In genomic region chr5:98773214-98773463, GRCh38 we compare ENCODE assay signal across 1 cellular context.
A peak's percentile ranks its signal among the peaks of the same experiment; 100 is the strongest.
TF ChIP-seq lines count a peak whose summit lies in the region.

No MANE protein-coding gene starts in this region.

TF ChIP-seq in HEK293, 187 proteins besides CTCF, POLR2A, EP300 and RAD21 (continued from another document and continues in another):
- peak; percentile 46 for TF ChIP-seq ZNF518A (tag by site-specific recombination; conservative IDR thresholded peaks at IDR 0.05; ENCODE audit: low read depth)
- TF ChIP-seq ZNF558 (tag by site-specific recombination; IDR thresholded peaks at IDR 0.05), result peak; percentile 89
- TF ChIP-seq ZNF791 (tag by site-specific recombination; IDR thresholded peaks at IDR 0.05), result no peak
- no peak for TF ChIP-seq ZNF654 (tag by site-specific recombination; IDR thresholded peaks at IDR 0.05; ENCODE audit: low read depth)
- TF ChIP-seq ZNF133 (tag by site-specific recombination; IDR thresholded peaks at IDR 0.05), result no peak
- TF ChIP-seq ZNF48 (tag by site-specific recombination; IDR thresholded peaks at IDR 0.05), result no peak
- no peak for TF ChIP-seq ZNF114 (tag by site-specific recombination; IDR thresholded peaks at IDR 0.05)
- TF ChIP-seq ZEB2 (tag by site-specific recombination; IDR thresholded peaks at IDR 0.05), result peak; percentile 94
- peak; percentile 83 for TF ChIP-seq WT1 (tag by site-specific recombination; IDR thresholded peaks at IDR 0.05)
- TF ChIP-seq EGR2 (tag by site-specific recombination; IDR thresholded peaks at IDR 0.05; ENCODE audit: low read depth), result no peak
- TF ChIP-seq ZNF121 (tag by site-specific recombination; IDR thresholded peaks at IDR 0.05), result no peak
- no peak for TF ChIP-seq ZNF148 (tag by site-specific recombination; IDR thresholded peaks at IDR 0.05; ENCODE audit: borderline replicate concordance)
- TF ChIP-seq ELK4 (IDR thresholded peaks at IDR 0.05; ENCODE audit: borderline replicate concordance, low read depth, low read length), result no peak
- TF ChIP-seq ZNF433 (tag by site-specific recombination; IDR thresholded peaks at IDR 0.05; ENCODE audit: low read depth), result no peak
- peak; percentile 79 for TF ChIP-seq ZNF629 (tag by site-specific recombination; IDR thresholded peaks at IDR 0.05)
- no peak for TF ChIP-seq ZSCAN18 (tag by site-specific recombination; IDR thresholded peaks at IDR 0.05)
- TF ChIP-seq ZNF580 (tag by site-specific recombination; IDR thresholded peaks at IDR 0.05), result peak; percentile 74; the same call in 1 of the 2 replicates
- peak; percentile 95 for TF ChIP-seq ZXDB (tag by site-specific recombination; IDR thresholded peaks at IDR 0.05)
- no peak for TF ChIP-seq ZNF354C (tag by site-specific recombination; IDR thresholded peaks at IDR 0.05; ENCODE audit: borderline replicate concordance, low read depth)
- TF ChIP-seq IKZF3 (tag by site-specific recombination; IDR thresholded peaks at IDR 0.05), result peak; percentile 85
- no peak for TF ChIP-seq ZNF776 (tag by site-specific recombination; IDR thresholded peaks at IDR 0.05; ENCODE audit: borderline replicate concordance)
- TF ChIP-seq ZNF362 (tag by site-specific recombination; IDR thresholded peaks at IDR 0.05), result peak; percentile 97
- peak; percentile 76 for TF ChIP-seq ZNF843 (tag by site-specific recombination; IDR thresholded peaks at IDR 0.05)
- TF ChIP-seq KLF1 (tag by site-specific recombination; IDR thresholded peaks at IDR 0.05), result peak; percentile 61
- no peak for TF ChIP-seq ZNF555 (tag by site-specific recombination; conservative IDR thresholded peaks at IDR 0.05)
- TF ChIP-seq ZNF692 (tag by site-specific recombination; IDR thresholded peaks at IDR 0.05), result peak; percentile 78; the same call in 1 of the 2 replicates
- no peak for TF ChIP-seq ZNF623 (tag by site-specific recombination; IDR thresholded peaks at IDR 0.05)
- TF ChIP-seq ATF2 (tag by site-specific recombination; IDR thresholded peaks at IDR 0.05; ENCODE audit: low read depth), result no peak
- no peak for TF ChIP-seq ZNF837 (tag by site-specific recombination; IDR thresholded peaks at IDR 0.05)
- no peak for TF ChIP-seq ZNF302 (tag by site-specific recombination; IDR thresholded peaks at IDR 0.05; ENCODE audit: low read depth)
- no peak for TF ChIP-seq ZNF26 (tag by site-specific recombination; IDR thresholded peaks at IDR 0.05)
- no peak for TF ChIP-seq ZFP3 (tag by site-specific recombination; IDR thresholded peaks at IDR 0.05; ENCODE audit: low read depth)
- no peak for TF ChIP-seq ZNF248 (tag by site-specific recombination; IDR thresholded peaks at IDR 0.05)
- 0 out of 2 replicates have a peak, but pooled peaks have one; percentile 14 for TF ChIP-seq KLF10 (tag by site-specific recombination; IDR thresholded peaks at IDR 0.05)
- TF ChIP-seq ZNF404 (tag by site-specific recombination; IDR thresholded peaks at IDR 0.05), result no peak
- TF ChIP-seq ZNF621 (tag by site-specific recombination; IDR thresholded peaks at IDR 0.05), result no peak
- TF ChIP-seq ZBTB44 (tag by site-specific recombination; IDR thresholded peaks at IDR 0.05), result peak; percentile 84
- no peak for TF ChIP-seq TRIM28 (IDR thresholded peaks at IDR 0.05; ENCODE audit: borderline replicate concordance, low read length)
- TF ChIP-seq ZNF473 (tag by site-specific recombination; IDR thresholded peaks at IDR 0.05), result no peak
- TF ChIP-seq ZNF311 (tag by site-specific recombination; IDR thresholded peaks at IDR 0.05; ENCODE audit: borderline replicate concordance), result no peak
- peak; percentile 92 for TF ChIP-seq ZBTB8A (tag by site-specific recombination; IDR thresholded peaks at IDR 0.05)
- no peak for TF ChIP-seq ZNF777 (tag by site-specific recombination; IDR thresholded peaks at IDR 0.05; ENCODE audit: borderline replicate concordance)
- TF ChIP-seq ZNF513 (tag by site-specific recombination; IDR thresholded peaks at IDR 0.05), result no peak
- no peak for TF ChIP-seq ZNF292 (tag by site-specific recombination; IDR thresholded peaks at IDR 0.05; ENCODE audit: borderline replicate concordance, low read depth)
